In the genomic region with DNA sequence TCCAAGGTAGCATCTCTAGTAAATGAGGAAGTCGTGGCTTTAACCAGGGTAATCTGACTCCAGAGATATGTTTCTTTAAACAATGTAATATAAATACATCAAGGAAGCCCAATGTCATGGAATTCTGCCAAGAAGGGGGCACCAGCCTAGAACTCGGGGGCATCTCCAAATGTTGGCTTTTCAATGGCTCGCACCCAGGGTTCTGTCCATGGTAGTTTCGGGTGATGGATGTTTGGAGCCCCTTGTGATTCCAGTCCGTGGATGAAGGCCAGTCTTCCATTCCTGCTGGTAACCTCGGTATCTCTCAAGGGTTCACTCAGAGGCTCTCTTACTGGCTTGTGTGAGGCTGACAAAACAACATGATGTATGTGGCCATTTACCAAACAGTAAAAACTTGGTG, we compare ENCODE assay signal across 7 cellular contexts.
"Had no signal": no experiment of that assay in that cellular context is flagged by ENCODE, and none has a peak within 500 bp of the region (broad histone marks: within the 10 kb centered on the region; RNA-seq: fewer than 3 reads in every experiment).

No MANE protein-coding gene starts in this region.

- H3K4me3 Mint-ChIP-seq: IgD-negative memory B cell had no signal

- H3K27ac ChIP-seq: HL-60 had no signal

- H3K4me1 Mint-ChIP-seq: IgD-negative memory B cell had no signal

- ATAC-seq: HepG2, K562 had no signal

- H3K36me3 Mint-ChIP-seq: IgD-negative memory B cell had no signal

- H3K27ac Mint-ChIP-seq: IgD-negative memory B cell had no signal

- H3K4me3 ChIP-seq: K562 had no signal

- H3K27me3 Mint-ChIP-seq: IgD-negative memory B cell had no signal

- DNase-seq: IMR-90, KBM-7, KG1 had no signal
